ENCODE assay signal across 8 cellular contexts in genomic region chr20:347640-348484, GRCh38. TPM values are rescaled to one million over a fixed set of nuclear protein-coding genes. Genes with fewer than 3 reads are reported as not detected.
DNase-seq lines count a peak whose midpoint lies in the region; ATAC-seq, FAIRE-seq and TF ChIP-seq lines count a peak whose summit lies in the region.

No MANE protein-coding gene starts in this region.

- H3K4me3 ChIP-seq in thymus (ENCODE audit: low read length): peak overlapping the region; percentile 66

- H3K27me3 Mint-ChIP-seq in natural killer cell (ENCODE audit: low read depth in 2 of 2): no peaks in the 10 kb centered on the region

- ATAC-seq in natural killer cell: peak; percentile 83 to 85 (median 85)

- H3K27me3 ChIP-seq in thymus (ENCODE audit: control insufficient read depth, insufficient read depth): no peaks in the 10 kb centered on the region

- H3K27ac ChIP-seq in thymus (ENCODE audit: low read depth): peak overlapping the region; percentile 58

- DNase-seq in GDM1 (lab: John Stamatoyannopoulos, UW) (peak; percentile 47), H54 (ENCODE audit: insufficient read length, low spot score) (peak; percentile 96), LoVo (ENCODE audit: low spot score) (peak; percentile 67), RKO (ENCODE audit: low spot score) (peak; percentile 86), activated gamma-delta T cell treated with Interleukin-2 at 50 U/mL for 16 hours (peak; percentile 51), fibroblast of the conjunctiva (ENCODE audit: low read depth) (peak; percentile 95), natural killer cell (peak; percentile 45)

- no peaks in the 10 kb centered on the region for H3K9me3 Mint-ChIP-seq in natural killer cell

- intact Hi-C loops in natural killer cell (cut with micrococcal nuclease): no loop called here

- TF ChIP-seq CTCF in natural killer cell (IDR thresholded peaks at IDR 0.05): no peak

- H3K4me1 Mint-ChIP-seq in natural killer cell: peaks cover 17 to 21% of the 10 kb centered on the region in 2 donors

- WGBS in thymus: 1% methylated on average over 61 of the region's 61 CpGs

- TF ChIP-seq POLR2A in H54 (IDR thresholded peaks at IDR 0.05; ENCODE audit: low read depth, low read length): peak; percentile 70

- no peaks in the 10 kb centered on the region for H3K36me3 ChIP-seq in thymus (ENCODE audit: control insufficient read depth, insufficient read depth)

- H3K4me3 Mint-ChIP-seq in natural killer cell: peak overlapping the region; percentile 91

- peaks cover 3% of the 10 kb centered on the region for H3K4me1 ChIP-seq in thymus (ENCODE audit: control insufficient read depth, insufficient read depth, low read length)

- FAIRE-seq in H54 (lab: Jason Lieb, UNC): no peak

- H3K36me3 Mint-ChIP-seq in natural killer cell: no peaks in the 10 kb centered on the region

- peak overlapping the region; percentile 17 to 89 for H3K27ac Mint-ChIP-seq in natural killer cell

- no peaks in the 10 kb centered on the region for H3K9me3 ChIP-seq in thymus (ENCODE audit: control insufficient read depth)

RNA-seq across cellular contexts. Expression of gene NRSN2, which starts 1.0 kb away (rescaled TPM):
- 1 to 10 TPM; 6.6 to 9.3 (median 8.4) TPM for total RNA-seq in natural killer cell
- 16.7 TPM for polyA plus RNA-seq in thymus

RNA-seq across cellular contexts. Expression of gene SOX12, which starts 22.5 kb away (rescaled TPM):
- 1 to 10 TPM; 2.3 to 4.6 (median 2.9) TPM for total RNA-seq in natural killer cell
- 4.7 TPM for polyA plus RNA-seq in thymus

RNA-seq across cellular contexts. Expression of gene TRIB3, which starts 32.7 kb away (rescaled TPM):
- 1 to 10 TPM; 4.0 to 8.9 (median 7.7) TPM for total RNA-seq in natural killer cell
- 10.1 TPM for polyA plus RNA-seq in thymus

RNA-seq across cellular contexts. Expression of gene ZCCHC3, which starts 50.5 kb away (rescaled TPM):
- 10 to 100 TPM; 19.2 to 24.0 (median 20.6) TPM for total RNA-seq in natural killer cell
- polyA plus RNA-seq in thymus: 21.8 TPM

RNA-seq across cellular contexts. Expression of gene C20orf96, which starts 57.3 kb away (rescaled TPM):
- total RNA-seq in natural killer cell: 1 to 10 TPM; 3.8 to 4.3 (median 4.1) TPM
- 4.3 TPM for polyA plus RNA-seq in thymus

Comparison
In these comparisons a context has a peak if more than half of its experiments do, and no peak if none do; other contexts are left out.
1. Peak in every context shown above with its lines: DNase-seq, ATAC-seq, H3K4me3 ChIP-seq and H3K27ac ChIP-seq.
2. DNase-seq: peak in every context shown above with its lines; median percentile 96 in H54; 95 in fibroblast of the conjunctiva; 86 in RKO; 67 in LoVo; 51 in activated gamma-delta T cell treated with Interleukin-2 at 50 U/mL for 16 hours; 47 in GDM1; 45 in natural killer cell.